ENCODE assay signal across 28 cellular contexts in genomic region chr3:178631950-178632349, GRCh38.
"Had no signal": no experiment of that assay in that cellular context is flagged by ENCODE, and none has a peak within 500 bp of the region (broad histone marks: within the 10 kb centered on the region; RNA-seq: fewer than 3 reads in every experiment).

No MANE protein-coding gene starts in this region.

- ATAC-seq: left cardiac atrium; mucosa of descending colon; naive thymus-derived CD4-positive, alpha-beta T cell; natural killer cell treated with Interleukin-12 subunit alpha and Interleukin-12 subunit beta and Interleukin-15 and Interleukin-18, amount 100 ng/mL, for 72 hours; psoas muscle; sciatic nerve; stimulated activated naive B cell treated with anti-CD40 and anti-IgM and Interleukin-4, amounts not matched to agents 10 μg/mL and 1 μg/mL and 100 μg/mL, for 72 hours; stimulated activated naive CD8-positive, alpha-beta T cell treated with anti-CD3 and anti-CD28 coated beads, Interleukin-15, Interleukin-2, amounts not matched to agents 100 U/mL and 50 U/mL, for 24 hours had no signal

- H3K36me3 Mint-ChIP-seq: natural killer cell treated with Interleukin-12 subunit alpha and Interleukin-12 subunit beta and Interleukin-15 and Interleukin-18, amount 100 ng/mL, for 72 hours had no signal

- H3K9ac ChIP-seq: parathyroid adenoma had no signal

- H3K4me1 ChIP-seq: parathyroid adenoma, psoas muscle, right atrium auricular region, stomach, testis, thyroid gland, transverse colon, upper lobe of left lung, vagina had no signal

- H3K4me3 Mint-ChIP-seq: naive thymus-derived CD4-positive, alpha-beta T cell; natural killer cell treated with Interleukin-12 subunit alpha and Interleukin-12 subunit beta and Interleukin-15 and Interleukin-18, amount 100 ng/mL, for 72 hours; neural crest cell; stimulated activated naive B cell treated with anti-CD40 and anti-IgM and Interleukin-4, amounts not matched to agents 10 μg/mL and 1 μg/mL and 100 μg/mL, for 72 hours had no signal

- H2AFZ ChIP-seq: parathyroid adenoma had no signal

- DNase-seq: hippocampal formation; kidney glomerular epithelial cell; left cardiac atrium; left ventricle myocardium inferior; midbrain; mucosa of descending colon; naive thymus-derived CD4-positive, alpha-beta T cell; nucleus accumbens; psoas muscle; stimulated activated CD4-positive, alpha-beta T cell treated with anti-CD3 and anti-CD28 coated beads, Interleukin-12 subunit alpha, Interleukin-12 subunit beta, amount 100 ng/mL, for 4 hours; stimulated activated CD4-positive, alpha-beta T cell treated with anti-CD3 and anti-CD28 coated beads, Interleukin-15, amount 100 ng/mL, for 24 hours; stimulated activated CD4-positive, alpha-beta T cell treated with anti-CD3 and anti-CD28 coated beads, Interleukin-2, amount 100 ng/mL, for 24 hours; stimulated activated CD4-positive, alpha-beta T cell treated with anti-CD3 and anti-CD28 coated beads, Interleukin-4, amount 100 ng/mL, for 1 hour; stimulated activated naive B cell treated with anti-CD40 and anti-IgM and Interleukin-4, amounts not matched to agents 10 μg/mL and 1 μg/mL and 100 μg/mL, for 72 hours; stimulated activated naive CD8-positive, alpha-beta T cell treated with anti-CD3 and anti-CD28 coated beads, Interleukin-15, Interleukin-2, amounts not matched to agents 100 U/mL and 50 U/mL, for 24 hours; stomach; testis; thyroid gland; transverse colon; upper lobe of left lung had no signal

- H3K9me3 ChIP-seq: left ventricle myocardium inferior, psoas muscle, right atrium auricular region, testis, thyroid gland, transverse colon, upper lobe of left lung, vagina had no signal

- H3K4me1 Mint-ChIP-seq: naive thymus-derived CD4-positive, alpha-beta T cell; neural crest cell; stimulated activated naive B cell treated with anti-CD40 and anti-IgM and Interleukin-4, amounts not matched to agents 10 μg/mL and 1 μg/mL and 100 μg/mL, for 72 hours had no signal

- H3K4me3 ChIP-seq: left ventricle myocardium inferior, lung, mucosa of descending colon, psoas muscle, right atrium auricular region, skin epidermis, stomach, testis, thyroid gland, transverse colon, upper lobe of left lung, vagina had no signal

- H3K27ac ChIP-seq: left ventricle myocardium inferior, parathyroid adenoma, psoas muscle, right atrium auricular region, skin epidermis, stomach, testis, thyroid gland, transverse colon, upper lobe of left lung, vagina had no signal

- H3K27me3 Mint-ChIP-seq: natural killer cell treated with Interleukin-12 subunit alpha and Interleukin-12 subunit beta and Interleukin-15 and Interleukin-18, amount 100 ng/mL, for 72 hours; stimulated activated naive B cell treated with anti-CD40 and anti-IgM and Interleukin-4, amounts not matched to agents 10 μg/mL and 1 μg/mL and 100 μg/mL, for 72 hours had no signal

- H3K27ac Mint-ChIP-seq: naive thymus-derived CD4-positive, alpha-beta T cell; natural killer cell treated with Interleukin-12 subunit alpha and Interleukin-12 subunit beta and Interleukin-15 and Interleukin-18, amount 100 ng/mL, for 72 hours; stimulated activated naive B cell treated with anti-CD40 and anti-IgM and Interleukin-4, amounts not matched to agents 10 μg/mL and 1 μg/mL and 100 μg/mL, for 72 hours had no signal

- H3K27me3 ChIP-seq: right atrium auricular region, stomach, testis, transverse colon, upper lobe of left lung, vagina had no signal

- H3K36me3 ChIP-seq: left ventricle myocardium inferior, right atrium auricular region, stomach, thyroid gland, transverse colon, upper lobe of left lung, vagina had no signal

- H3K79me2 ChIP-seq: parathyroid adenoma had no signal
